Comparison of ENCODE assay signal across 1 cellular context in the genomic region with DNA sequence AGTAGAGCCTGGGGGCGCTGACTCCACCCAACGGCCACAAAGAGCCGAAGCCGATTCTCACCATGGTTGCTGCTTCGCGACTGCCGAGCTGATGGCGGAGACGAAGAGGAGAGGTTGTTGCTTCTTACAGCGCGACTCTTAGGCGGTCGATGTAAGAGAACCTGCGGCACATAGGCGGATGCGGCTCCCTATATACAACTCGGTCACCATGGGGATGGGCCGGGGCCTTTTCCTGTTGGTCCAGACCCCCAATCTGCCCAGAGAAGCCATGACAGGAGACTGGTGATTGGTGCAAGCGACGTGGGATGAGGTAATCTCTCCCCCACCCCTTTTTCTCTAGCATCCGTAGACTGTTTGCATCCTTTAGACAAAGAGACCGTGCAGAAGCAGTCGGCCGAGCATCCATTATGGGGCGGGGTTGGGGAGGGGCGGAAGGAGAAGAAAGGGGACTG.
A peak's percentile ranks its signal among the peaks of the same experiment; 100 is the strongest.
TF ChIP-seq lines count a peak whose summit lies in the region.

A gene (minus strand): TSS at position 165 of the 452 bp plus-strand sequence. CDS start 101 bp downstream, at position 64.

TF ChIP-seq in SK-N-SH, 30 proteins besides CTCF, POLR2A, EP300 and RAD21 (continued from another document):
- TF ChIP-seq TEAD4 (IDR thresholded peaks at IDR 0.05; ENCODE audit: borderline replicate concordance, insufficient read depth) (no peak), POLR2AphosphoS5 (IDR thresholded peaks at IDR 0.05; ENCODE audit: low read depth, low read length) (peak; percentile 100), YY1 (IDR thresholded peaks at IDR 0.05; ENCODE audit: low read depth) (peak; percentile 83), MXI1 (IDR thresholded peaks at IDR 0.05; ENCODE audit: low read depth, low read length) (peak; percentile 88), RFX5 (IDR thresholded peaks at IDR 0.05; ENCODE audit: low read length) (peak; percentile 99), EZH2phosphoT487 (IDR thresholded peaks at IDR 0.05; ENCODE audit: borderline replicate concordance, low read depth) (no peak), NFIC (IDR thresholded peaks at IDR 0.05; ENCODE audit: borderline replicate concordance) (no peak), SIN3A (IDR thresholded peaks at IDR 0.05; ENCODE audit: borderline replicate concordance, low read depth, low read length) (peak; percentile 96; the same call in 1 of the 2 replicates), ELF1 (IDR thresholded peaks at IDR 0.05) (peak; percentile 58; the same call in 1 of the 2 replicates), FOXJ3 (CRISPR knock-in tag; IDR thresholded peaks at IDR 0.05) (no peak)
- TF ChIP-seq, protein P1, sequence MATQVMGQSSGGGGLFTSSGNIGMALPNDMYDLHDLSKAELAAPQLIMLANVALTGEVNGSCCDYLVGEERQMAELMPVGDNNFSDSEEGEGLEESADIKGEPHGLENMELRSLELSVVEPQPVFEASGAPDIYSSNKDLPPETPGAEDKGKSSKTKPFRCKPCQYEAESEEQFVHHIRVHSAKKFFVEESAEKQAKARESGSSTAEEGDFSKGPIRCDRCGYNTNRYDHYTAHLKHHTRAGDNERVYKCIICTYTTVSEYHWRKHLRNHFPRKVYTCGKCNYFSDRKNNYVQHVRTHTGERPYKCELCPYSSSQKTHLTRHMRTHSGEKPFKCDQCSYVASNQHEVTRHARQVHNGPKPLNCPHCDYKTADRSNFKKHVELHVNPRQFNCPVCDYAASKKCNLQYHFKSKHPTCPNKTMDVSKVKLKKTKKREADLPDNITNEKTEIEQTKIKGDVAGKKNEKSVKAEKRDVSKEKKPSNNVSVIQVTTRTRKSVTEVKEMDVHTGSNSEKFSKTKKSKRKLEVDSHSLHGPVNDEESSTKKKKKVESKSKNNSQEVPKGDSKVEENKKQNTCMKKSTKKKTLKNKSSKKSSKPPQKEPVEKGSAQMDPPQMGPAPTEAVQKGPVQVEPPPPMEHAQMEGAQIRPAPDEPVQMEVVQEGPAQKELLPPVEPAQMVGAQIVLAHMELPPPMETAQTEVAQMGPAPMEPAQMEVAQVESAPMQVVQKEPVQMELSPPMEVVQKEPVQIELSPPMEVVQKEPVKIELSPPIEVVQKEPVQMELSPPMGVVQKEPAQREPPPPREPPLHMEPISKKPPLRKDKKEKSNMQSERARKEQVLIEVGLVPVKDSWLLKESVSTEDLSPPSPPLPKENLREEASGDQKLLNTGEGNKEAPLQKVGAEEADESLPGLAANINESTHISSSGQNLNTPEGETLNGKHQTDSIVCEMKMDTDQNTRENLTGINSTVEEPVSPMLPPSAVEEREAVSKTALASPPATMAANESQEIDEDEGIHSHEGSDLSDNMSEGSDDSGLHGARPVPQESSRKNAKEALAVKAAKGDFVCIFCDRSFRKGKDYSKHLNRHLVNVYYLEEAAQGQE (IDR thresholded peaks at IDR 0.05; ENCODE audit: low read depth, low read length): peak; percentile 61; the same call in 1 of the 2 replicates
- TF ChIP-seq, protein P2, sequence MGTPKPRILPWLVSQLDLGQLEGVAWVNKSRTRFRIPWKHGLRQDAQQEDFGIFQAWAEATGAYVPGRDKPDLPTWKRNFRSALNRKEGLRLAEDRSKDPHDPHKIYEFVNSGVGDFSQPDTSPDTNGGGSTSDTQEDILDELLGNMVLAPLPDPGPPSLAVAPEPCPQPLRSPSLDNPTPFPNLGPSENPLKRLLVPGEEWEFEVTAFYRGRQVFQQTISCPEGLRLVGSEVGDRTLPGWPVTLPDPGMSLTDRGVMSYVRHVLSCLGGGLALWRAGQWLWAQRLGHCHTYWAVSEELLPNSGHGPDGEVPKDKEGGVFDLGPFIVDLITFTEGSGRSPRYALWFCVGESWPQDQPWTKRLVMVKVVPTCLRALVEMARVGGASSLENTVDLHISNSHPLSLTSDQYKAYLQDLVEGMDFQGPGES (IDR thresholded peaks at IDR 0.05; ENCODE audit: low read depth, low read length): peak; percentile 9; the same call in 1 of the 2 replicates
